In the genomic region with DNA sequence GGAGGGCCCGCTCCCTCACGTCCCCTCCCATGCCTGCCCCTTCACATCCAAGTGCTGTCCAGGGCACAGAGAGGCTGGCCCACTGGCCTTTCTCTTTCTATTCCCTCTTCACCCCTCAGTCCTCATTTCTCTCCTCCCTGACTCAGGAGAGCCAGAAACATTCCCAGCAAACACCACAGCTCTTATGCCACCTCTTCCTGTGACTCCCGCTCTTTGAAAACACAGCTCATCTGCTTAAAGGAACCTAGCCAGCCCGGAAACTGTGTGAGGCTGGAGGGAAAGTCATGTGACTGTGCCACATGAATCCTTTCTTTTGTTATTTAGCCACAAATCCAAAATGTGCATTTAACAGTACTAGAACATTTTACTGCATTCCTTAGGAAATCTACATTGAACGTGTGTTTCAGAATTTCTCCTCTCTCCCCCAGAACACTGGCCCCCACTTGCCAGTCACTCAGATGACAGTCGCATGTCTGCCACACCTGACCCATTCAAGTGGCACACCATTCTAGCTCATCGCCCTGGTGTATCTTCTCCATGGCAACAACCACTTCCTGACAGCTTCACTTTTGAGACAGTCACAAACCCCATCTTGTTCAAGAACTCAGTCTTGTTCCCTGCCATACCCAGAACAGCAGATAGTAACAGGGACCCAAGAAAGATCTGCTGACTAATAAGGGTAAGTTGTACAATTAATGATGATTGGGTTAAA, we compare ENCODE assay signal across 8 cellular contexts. TPM values are rescaled to one million over a fixed set of nuclear protein-coding genes. Genes with fewer than 3 reads are reported as not detected.
A peak's percentile ranks its signal among the peaks of the same experiment; 100 is the strongest.
DNase-seq lines count a peak whose midpoint lies in the region; ATAC-seq lines count a peak whose summit lies in the region.

No MANE protein-coding gene starts in this region.

- peak; percentile 31 for DNase-seq in Ammon's horn (ENCODE audit: low spot score)
- peak; percentile 24 to 44 for DNase-seq in activated CD4-positive, alpha-beta T cell treated with anti-CD3 and anti-CD28 coated beads, Interleukin-2, amount 50 U/mL, for 48 hours
- peak; percentile 42 for DNase-seq in glomerular visceral epithelial cell (ENCODE audit: extremely low spot score)
- DNase-seq in stimulated activated CD8-positive, alpha-beta memory T cell treated with anti-CD3 and anti-CD28 coated beads, Interleukin-2, amount 100 ng/mL, for 1 hour (ENCODE audit: low read depth in 2 of 2) = peak; percentile 35 to 43
- no peak for DNase-seq in cerebellar nuclear complex (lab: John Stamatoyannopoulos, UW)
- no peak for DNase-seq in occipital lobe (lab: John Stamatoyannopoulos, UW)

- ATAC-seq in HG03103 (IDR thresholded peaks at IDR 0.05; ENCODE audit: low read depth, unreplicated experiment) = peak; percentile 72
- ATAC-seq in HG03439 (IDR thresholded peaks at IDR 0.05; ENCODE audit: unreplicated experiment) = no peak

RNA-seq across cellular contexts. Expression of a gene that starts 42.8 kb away (rescaled TPM):
- 58.3 TPM for total RNA-seq in occipital lobe

Comparison
In these comparisons a context has a peak if more than half of its experiments do, and no peak if none do; other contexts are left out.
1. DNase-seq: peak in Ammon's horn (single experiment), activated CD4-positive, alpha-beta T cell treated with anti-CD3 and anti-CD28 coated beads, Interleukin-2, amount 50 U/mL, for 48 hours (2 of 2), glomerular visceral epithelial cell (single experiment) and stimulated activated CD8-positive, alpha-beta memory T cell treated with anti-CD3 and anti-CD28 coated beads, Interleukin-2, amount 100 ng/mL, for 1 hour (2 of 2); none in cerebellar nuclear complex (0 of 2) and occipital lobe (single experiment).